Comparison of ENCODE assay signal across 1 cellular context in the genomic region with DNA sequence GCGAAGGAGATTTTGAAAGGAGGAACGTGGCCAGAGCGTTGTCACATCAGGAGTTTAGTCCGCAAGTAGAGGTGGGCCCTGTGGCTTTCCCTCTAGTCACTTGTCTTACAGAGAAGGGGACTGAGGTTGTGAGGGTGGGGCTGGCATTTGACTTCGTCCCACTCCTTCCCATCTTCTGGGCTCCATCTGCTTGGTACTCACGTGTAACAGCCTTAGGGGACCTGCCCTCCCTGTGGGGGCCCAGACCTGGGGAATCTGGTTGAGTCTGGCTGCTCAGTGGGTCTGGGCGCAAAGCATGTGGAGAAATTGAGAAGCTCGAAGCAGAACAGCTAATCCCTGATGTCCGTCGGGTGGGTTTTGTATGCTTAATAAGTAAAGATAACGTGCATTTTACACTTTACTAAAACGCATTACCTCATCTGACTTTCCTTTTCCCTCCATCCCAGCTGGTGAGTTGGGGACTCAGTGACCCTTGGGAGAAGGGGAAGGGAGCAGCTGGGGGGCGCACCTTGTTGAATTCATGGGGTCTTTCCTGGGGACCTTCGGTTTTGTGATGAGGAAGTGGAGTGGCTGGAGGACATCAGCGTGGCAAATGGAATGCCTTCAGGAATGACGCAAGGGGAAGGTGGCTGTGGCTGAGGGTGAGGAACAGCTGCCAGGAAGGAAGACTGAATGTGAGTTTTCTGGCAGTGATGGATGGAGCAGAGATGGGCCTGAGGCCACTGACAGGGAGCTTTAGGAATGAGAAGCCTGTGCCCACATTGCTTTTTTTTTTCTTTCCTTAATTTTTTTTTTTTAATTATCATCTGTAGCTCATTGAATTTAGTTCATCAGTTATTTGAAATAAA.
TF ChIP-seq lines count a peak whose summit lies in the region.

No MANE protein-coding gene starts in this region.

TF ChIP-seq in endothelial cell of umbilical vein, 7 proteins besides CTCF, POLR2A, EP300 and RAD21:
- no peak for TF ChIP-seq MYC (IDR thresholded peaks at IDR 0.05; ENCODE audit: low read depth, low read length)
- TF ChIP-seq FOS (IDR thresholded peaks at IDR 0.05; ENCODE audit: borderline replicate concordance, insufficient read depth, low read length): peak; percentile 83
- peak; percentile 35 for TF ChIP-seq GATA2 (IDR thresholded peaks at IDR 0.05; ENCODE audit: insufficient read depth, insufficient read length, low read depth, low read length)
- TF ChIP-seq, protein P1, sequence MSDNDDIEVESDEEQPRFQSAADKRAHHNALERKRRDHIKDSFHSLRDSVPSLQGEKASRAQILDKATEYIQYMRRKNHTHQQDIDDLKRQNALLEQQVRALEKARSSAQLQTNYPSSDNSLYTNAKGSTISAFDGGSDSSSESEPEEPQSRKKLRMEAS (IDR thresholded peaks at IDR 0.05; ENCODE audit: insufficient read depth, insufficient read length): no peak
- TF ChIP-seq JUN (IDR thresholded peaks at IDR 0.05; ENCODE audit: borderline replicate concordance, insufficient read depth, insufficient read length, low read depth): peak; percentile 47
- peak; percentile 82 for TF ChIP-seq POLR2AphosphoS5 (IDR thresholded peaks at IDR 0.05; ENCODE audit: insufficient read depth, low read depth, low read length)
- TF ChIP-seq EZH2 (IDR thresholded peaks at IDR 0.05; ENCODE audit: borderline replicate concordance, low read depth, low read length, severe bottlenecking): no peak
TF ChIP-seq in endothelial cell of umbilical vein: peak in this region for 4.
